ENCODE assay signal across 8 cellular contexts in the genomic region with DNA sequence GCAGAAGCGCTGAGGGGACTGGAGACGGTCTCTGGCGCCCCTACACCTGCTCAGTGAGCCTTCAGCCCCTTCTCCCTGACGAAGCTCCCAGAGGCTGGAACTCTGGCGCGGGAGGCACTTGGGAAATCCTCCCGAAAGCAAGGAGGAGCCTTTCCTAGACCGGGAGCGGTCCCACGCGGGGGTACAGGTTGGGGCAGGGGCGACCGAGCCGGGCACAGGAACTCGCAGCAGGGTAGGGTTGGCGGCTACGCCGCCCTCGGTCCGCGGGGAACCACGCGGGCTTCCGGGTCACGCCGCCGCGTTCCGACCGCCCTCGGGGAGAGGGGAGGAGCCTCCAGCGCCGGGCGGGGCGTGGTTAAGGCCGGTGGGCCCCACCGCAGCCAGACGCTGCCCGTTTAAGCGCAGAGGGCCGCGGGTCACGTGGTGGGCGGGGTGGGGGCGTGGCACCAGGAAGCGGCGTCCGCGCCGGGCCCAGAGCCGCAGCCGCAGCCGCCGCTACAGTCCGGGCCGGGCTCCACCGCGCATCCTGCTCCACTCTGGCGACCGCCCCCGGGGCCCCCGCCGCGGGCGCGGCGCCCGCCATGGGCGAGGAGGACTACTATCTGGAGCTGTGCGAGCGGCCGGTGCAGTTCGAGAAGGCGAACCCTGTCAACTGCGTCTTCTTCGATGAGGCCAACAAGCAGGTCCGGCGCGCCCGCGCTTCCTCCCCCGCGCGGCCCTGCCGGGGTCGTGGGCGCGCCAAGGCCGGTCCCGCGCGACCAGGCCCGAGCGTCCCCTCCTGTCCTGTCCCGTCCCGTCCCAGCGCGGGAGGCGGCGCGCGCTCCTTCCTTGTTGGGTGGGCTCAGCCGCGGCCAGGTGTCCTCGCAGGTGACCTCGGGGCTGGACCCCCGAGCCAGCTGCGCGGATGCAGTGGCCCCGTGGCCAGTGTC. TPM values are rescaled to one million over a fixed set of nuclear protein-coding genes. Genes with fewer than 3 reads are reported as not detected.
A peak's percentile ranks its signal among the peaks of the same experiment; 100 is the strongest.
DNase-seq lines count a peak whose midpoint lies in the region; ATAC-seq, FAIRE-seq and TF ChIP-seq lines count a peak whose summit lies in the region.

A gene (plus strand): TSS at position 474 of the 929 bp plus-strand sequence. CDS start 108 bp downstream, at position 582.

- H3K56ac ChIP-seq in H1 (replicated peaks; ENCODE audit: insufficient read length, low read depth, low read length) (peak within 1 kb of the TSS; percentile 14), mesendoderm (ENCODE audit: low read length) (peak within 1 kb of the TSS; percentile 97)

- no peak for TF ChIP-seq EP300 in H1 (IDR thresholded peaks at IDR 0.05; ENCODE audit: borderline replicate concordance in 1 of 2, low read depth in 2 of 2, low read length in 2 of 2)

- peaks cover 2 to 6% (median 4%) of the 10 kb centered on the region in 4 experiments; a peak in 5 of 7 replicates for H3K4me1 ChIP-seq in H1 (replicated peaks in 1 of 4; ENCODE audit: control insufficient read depth in 3 of 4, insufficient read depth in 4 of 4, low read length in 3 of 4)
- H3K4me1 ChIP-seq in mesendoderm (ENCODE audit: control insufficient read depth, low read depth, low read length), result no peaks in the 10 kb centered on the region

- H3K9me3 ChIP-seq in H1 (ENCODE audit: insufficient read depth in 2 of 2, low read depth in 1 of 2, low read length in 1 of 2), result no peaks in the 10 kb centered on the region

- H2AFZ ChIP-seq in H1 (ENCODE audit: low read length), result peak within 1 kb of the TSS; percentile 81; the same call in 1 of the 2 replicates

- peak within 1 kb of the TSS; percentile 78 to 91 for H3K4me2 ChIP-seq in H1 (ENCODE audit: insufficient read depth in 1 of 2, low read depth in 2 of 2, low read length in 2 of 2)
- H3K4me2 ChIP-seq in mesendoderm (ENCODE audit: low read length), result peak within 1 kb of the TSS; percentile 93

- no peak for FAIRE-seq in H1 (lab: Jason Lieb, UNC)

- peak within 1 kb of the TSS; percentile 97; the same call in 1 of the 2 replicates for H2BK15ac ChIP-seq in H1 (ENCODE audit: low read length)
- H2BK15ac ChIP-seq in mesendoderm (replicated peaks; ENCODE audit: low read depth), result no peak within 1 kb of the TSS

- no peaks in the 10 kb centered on the region; the same call in 1 of the 2 replicates for H3K79me1 ChIP-seq in H1 (ENCODE audit: low read depth, low read length)
- H3K79me1 ChIP-seq in mesendoderm (ENCODE audit: low read length), result peaks cover 1% of the 10 kb centered on the region

- DNase-seq in COR-L47 (lab: John Stamatoyannopoulos, UW) (peak; percentile 97), HS-5 (ENCODE audit: low read depth) (peak; percentile 60), NOMO-1 (lab: John Stamatoyannopoulos, UW; ENCODE audit: unreplicated experiment in 2 of 2) (peak; percentile 74 to 92), H1 (ENCODE audit: low read depth in 1 of 2, low spot score in 2 of 2) (peak; percentile 78 to 99), mesendoderm (peak; percentile 95)
- peak; percentile 93 to 97 (median 93) for DNase-seq in activated CD8-positive, alpha-beta memory T cell treated with anti-CD3 and anti-CD28 coated beads for 48 hours (ENCODE audit: low read depth in 2 of 3, low spot score in 2 of 3)
- DNase-seq in stimulated activated CD8-positive, alpha-beta memory T cell treated with anti-CD3 and anti-CD28 coated beads, Interleukin-12 subunit alpha, Interleukin-12 subunit beta, amount 100 ng/mL, for 4 hours (ENCODE audit: low read depth), result peak; percentile 97

- peaks cover 5 to 7% of the 10 kb centered on the region in 2 experiments for H4K20me1 ChIP-seq in H1 (replicated peaks in 1 of 2; ENCODE audit: control insufficient read depth in 1 of 2, insufficient read depth in 2 of 2, low read length in 2 of 2)

- peak; percentile 49 for ATAC-seq in GM19468 (IDR thresholded peaks at IDR 0.05; ENCODE audit: extremely low read depth, unreplicated experiment)

- peaks cover 0 to 4% (median 0%) of the 10 kb centered on the region in 4 experiments; a peak in 2 of 8 replicates for H3K36me3 ChIP-seq in H1 (ENCODE audit: control insufficient read depth in 2 of 4, insufficient read depth in 4 of 4, low read length in 3 of 4)
- no peaks in the 10 kb centered on the region for H3K36me3 ChIP-seq in mesendoderm (ENCODE audit: control insufficient read depth, insufficient read depth, low read length)

- H3K18ac ChIP-seq in H1 (ENCODE audit: extremely low read depth, low read length) (peak within 1 kb of the TSS; percentile 96), mesendoderm (ENCODE audit: low read length) (peak within 1 kb of the TSS; percentile 90)

- POLR2A ChIA-PET in H1 (lab: Charles Lee; ENCODE audit: partially characterized antibody), result interaction anchor here (1.0 to 1.5 kb wide), 2 partner anchors 15 to 17 kb away, joined by 3 read pairs; no protein-coding TSS in a partner anchor

- H3K27ac ChIP-seq in H1 (ENCODE audit: low read depth, low read length) (peak within 1 kb of the TSS; percentile 71; the same call in 1 of the 2 replicates), mesendoderm (ENCODE audit: low read depth, low read length) (peak within 1 kb of the TSS; percentile 73)

- peak; percentile 1 to 36 (median 28); a peak in 3 of 4 replicates for TF ChIP-seq CTCF in H1 (IDR thresholded peaks at IDR 0.05; ENCODE audit: control extremely low read depth in 1 of 3, insufficient read depth in 1 of 3, low read depth in 1 of 3, low read length in 3 of 3)

- H4K5ac ChIP-seq in H1 (ENCODE audit: insufficient read length, low read depth, low read length) (peak within 1 kb of the TSS; percentile 93), mesendoderm (ENCODE audit: low read length) (no peak within 1 kb of the TSS)

- peak; percentile 39 to 53; a peak in 3 of 4 replicates for TF ChIP-seq RAD21 in H1 (IDR thresholded peaks at IDR 0.05 in 1 of 2, conservative IDR thresholded peaks at IDR 0.05 in 1 of 2; ENCODE audit: low read depth in 2 of 2, low read length in 2 of 2)

- H3K14ac ChIP-seq in H1 (ENCODE audit: insufficient read length), result no peak within 1 kb of the TSS

- 1% methylated on average over 85 of the region's 110 CpGs; no CpG with 5 or more reads in 1 of the 2 experiments for WGBS in H1 (ENCODE audit: extremely low coverage in 1 of 2, insufficient coverage in 1 of 2, insufficient read length in 1 of 2, insufficient replicate concordance in 2 of 2, low coverage in 1 of 2, low lambda C conversion rate in 2 of 2, missing lambda C conversion rate in 1 of 2), 2 experiments
- no CpG with 5 or more reads among the region's 110 CpGs for WGBS in mesendoderm (ENCODE audit: extremely low coverage, insufficient coverage, low lambda C conversion rate)

- H3K79me2 ChIP-seq in H1 (ENCODE audit: control insufficient read depth in 1 of 2, insufficient read depth in 2 of 2, low read length in 2 of 2), result peaks cover 0 to 5% of the 10 kb centered on the region in 2 experiments; a peak in 1 of 4 replicates
- no peaks in the 10 kb centered on the region for H3K79me2 ChIP-seq in mesendoderm (ENCODE audit: control insufficient read depth, insufficient read depth, low read length)

- H3K4me3 ChIP-seq in H1 (ENCODE audit: extremely low read depth in 1 of 4, insufficient read depth in 2 of 4, low read depth in 3 of 4, low read length in 4 of 4) (peak within 1 kb of the TSS; percentile 72 to 99 (median 82)), mesendoderm (ENCODE audit: low read length) (peak within 1 kb of the TSS; percentile 84)

- H2BK20ac ChIP-seq in H1 (ENCODE audit: low read length), result 0 out of 2 replicates have a peak within 1 kb of the TSS, but pooled peaks have one; percentile 80

- H2BK5ac ChIP-seq in H1 (ENCODE audit: low read depth, low read length) (peak within 1 kb of the TSS; percentile 83; the same call in 1 of the 2 replicates), mesendoderm (ENCODE audit: low read length) (peak within 1 kb of the TSS; percentile 63)

- H3K27me3 ChIP-seq in H1 (replicated peaks in 1 of 4; ENCODE audit: control insufficient read depth in 3 of 4, extremely low read depth in 1 of 4, insufficient read depth in 3 of 4, low read length in 3 of 4), result peaks cover 0 to 13% (median 5%) of the 10 kb centered on the region in 4 experiments; a peak in 5 of 7 replicates
- H3K27me3 ChIP-seq in mesendoderm (ENCODE audit: insufficient read depth, low read length, poor library complexity), result peaks cover 3% of the 10 kb centered on the region

- CTCF ChIA-PET in H1 (lab: Charles Lee; ENCODE audit: partially characterized antibody), result interaction anchor here (0.7 kb wide), 1 partner anchor 26 kb away, joined by 3 read pairs; no protein-coding TSS in a partner anchor

- H2AK5ac ChIP-seq in H1 (ENCODE audit: low read depth, low read length) (no peak within 1 kb of the TSS), mesendoderm (ENCODE audit: low read length) (no peak within 1 kb of the TSS)

- no peak within 1 kb of the TSS for H3K23ac ChIP-seq in H1 (ENCODE audit: insufficient read length)
- H3K23ac ChIP-seq in mesendoderm (ENCODE audit: low read length), result peak within 1 kb of the TSS; percentile 80

- peaks cover 7% of the 10 kb centered on the region; the same call in 1 of the 2 replicates for H3K23me2 ChIP-seq in H1 (ENCODE audit: low read depth, low read length)

- TF ChIP-seq POLR2A in H1 (IDR thresholded peaks at IDR 0.05; ENCODE audit: control extremely low read depth in 1 of 2, low read depth in 2 of 2, low read length in 2 of 2), result peak in 1 of 2 experiments; percentile 65; a peak in 1 of 3 replicates

- no peak within 1 kb of the TSS for H2BK12ac ChIP-seq in H1 (ENCODE audit: low read depth, low read length)

- peak within 1 kb of the TSS; percentile 69 for H4K8ac ChIP-seq in H1 (ENCODE audit: extremely low read depth, insufficient read depth, low read length)
- H4K8ac ChIP-seq in mesendoderm (ENCODE audit: low read depth, low read length), result no peak within 1 kb of the TSS

- H3K9ac ChIP-seq in H1 (replicated peaks in 1 of 4; ENCODE audit: extremely low read depth in 1 of 4, low read depth in 3 of 4, low read length in 3 of 4) (peak within 1 kb of the TSS; percentile 24 to 70 (median 53); a peak in 6 of 7 replicates), mesendoderm (ENCODE audit: low read length) (peak within 1 kb of the TSS; percentile 84)

- H2BK120ac ChIP-seq in H1 (replicated peaks; ENCODE audit: low read depth, low read length) (no peak within 1 kb of the TSS), mesendoderm (ENCODE audit: low read depth, low read length) (peak within 1 kb of the TSS; percentile 11)

- H4K91ac ChIP-seq in H1 (replicated peaks; ENCODE audit: insufficient read length, low read length), result no peak within 1 kb of the TSS

- H3K4ac ChIP-seq in H1 (replicated peaks; ENCODE audit: insufficient read length, low read depth, low read length) (no peak within 1 kb of the TSS), mesendoderm (ENCODE audit: low read depth, low read length) (no peak within 1 kb of the TSS)

RNA-seq across cellular contexts. Expression of the gene that starts here (rescaled TPM):
- 20.1 and 21.3 TPM in 2 replicates for total RNA-seq in H1 (2021; fragmentation: NEBNext Ultra II Directional; extraction: Animal tissue kit (Norgen Biotek cat#: 25700))
- polyA plus RNA-seq in H1 (2011; rRNA removed), result 14.2 and 16.4 TPM in 2 replicates
- 12.6 TPM for polyA plus RNA-seq in H1 (2011; cell fraction: cytosol; rRNA removed)
- polyA plus RNA-seq in H1 (2011; cell fraction: nucleus; rRNA removed), result 22.0 TPM
- polyA plus RNA-seq in H1 (2012, experiment 1 of 2), result 13.8 to 18.0 TPM (median 16.3 TPM) in 4 replicates
- polyA plus RNA-seq in H1 (2012, experiment 2 of 2), result 6.8 TPM
- 21.6 TPM for polyA plus RNA-seq in H1 (2013, experiment 1 of 2)
- polyA plus RNA-seq in H1 (2013, experiment 2 of 2), result 21.4 TPM
- polyA minus RNA-seq in H1 (2011; rRNA and poly(A)+ RNA removed), result 11.1 and 13.4 TPM in 2 replicates
- polyA minus RNA-seq in H1 (2011; cell fraction: cytosol; rRNA and poly(A)+ RNA removed), result 12.6 TPM
- polyA minus RNA-seq in H1 (2011; cell fraction: nucleus; rRNA and poly(A)+ RNA removed), result 11.3 TPM
- 15.7 TPM for polyA plus RNA-seq in mesendoderm (2013, experiment 1 of 2)
- polyA plus RNA-seq in mesendoderm (2013, experiment 2 of 2), result 16.1 TPM

Comparison
In these comparisons a context has a peak if more than half of its experiments do, and no peak if none do; other contexts are left out.
1. Peak in every context shown above with its lines: DNase-seq, ATAC-seq, H3K4me3 ChIP-seq and H3K27ac ChIP-seq.